In genomic region chrX:102154218-102154860, GRCh38 we compare ENCODE assay signal across 8 cellular contexts. TPM values are rescaled to one million over a fixed set of nuclear protein-coding genes. Genes with fewer than 3 reads are reported as not detected.
A peak's percentile ranks its signal among the peaks of the same experiment; 100 is the strongest.
DNase-seq lines count a peak whose midpoint lies in the region; ATAC-seq and TF ChIP-seq lines count a peak whose summit lies in the region.

No MANE protein-coding gene starts in this region.

- H3K9me3 Mint-ChIP-seq in activated naive CD8-positive, alpha-beta T cell (ENCODE audit: low read depth): no peaks in the 10 kb centered on the region
- peaks cover 6% of the 10 kb centered on the region for H3K9me3 Mint-ChIP-seq in nephron
- H3K9me3 Mint-ChIP-seq in MCF 10A (ENCODE audit: unreplicated experiment): no peaks in the 10 kb centered on the region

- H3K4me3 ChIP-seq in KMS-11 (IDR thresholded peaks at IDR 0.05; ENCODE audit: insufficient read depth, low read depth, low read length): no peak overlapping the region

- H3K36me3 ChIP-seq in KMS-11 (ENCODE audit: insufficient read depth): no peaks in the 10 kb centered on the region

- peak; percentile 8 for DNase-seq in DMS79 (lab: John Stamatoyannopoulos, UW)
- DNase-seq in DMS153 treated with DMSO at 0.1 percent for 48 hours (lab: John Stamatoyannopoulos, UW; ENCODE audit: unreplicated experiment): no peak
- DNase-seq in MCF 10A (ENCODE audit: unreplicated experiment): no peak

- CTCF ChIA-PET in MCF 10A (lab: Yijun Ruan, JAX): interaction anchor here (1.0 kb wide), 1 partner anchor 10 kb away, joined by 3 read pairs; no protein-coding TSS in a partner anchor

- BruUV-seq in MCF 10A (replicated peaks; lab: Mats Ljungman, UMichigan): no TSS peak

- H2AFZ ChIP-seq in KMS-11 (ENCODE audit: low read depth): peak overlapping the region; percentile 91

- ATAC-seq in HG03571 (IDR thresholded peaks at IDR 0.05; ENCODE audit: unreplicated experiment): no peak
- no peak for ATAC-seq in GM19467 (IDR thresholded peaks at IDR 0.05; ENCODE audit: unreplicated experiment)

- no peaks in the 10 kb centered on the region for H3K27me3 Mint-ChIP-seq in activated naive CD8-positive, alpha-beta T cell
- H3K27me3 Mint-ChIP-seq in nephron (ENCODE audit: low read depth) (peaks cover 24% of the 10 kb centered on the region), MCF 10A (ENCODE audit: insufficient read depth, unreplicated experiment) (peaks cover 65% of the 10 kb centered on the region)

- no peaks in the 10 kb centered on the region for H3K36me3 Mint-ChIP-seq in activated naive CD8-positive, alpha-beta T cell
- H3K36me3 Mint-ChIP-seq in nephron (ENCODE audit: low read depth): no peaks in the 10 kb centered on the region
- peaks cover 5% of the 10 kb centered on the region for H3K36me3 Mint-ChIP-seq in MCF 10A (ENCODE audit: insufficient read depth, unreplicated experiment)

- peaks cover 10% of the 10 kb centered on the region for H3K4me1 Mint-ChIP-seq in activated naive CD8-positive, alpha-beta T cell (ENCODE audit: low read depth)
- H3K4me1 Mint-ChIP-seq in nephron: no peaks in the 10 kb centered on the region
- H3K4me1 Mint-ChIP-seq in MCF 10A (ENCODE audit: insufficient read depth, unreplicated experiment): no peaks in the 10 kb centered on the region

- peak overlapping the region; percentile 51; the same call in 1 of the 2 replicates for H3K27ac ChIP-seq in KMS-11

- H3K27me3 ChIP-seq in KMS-11 (ENCODE audit: insufficient read depth, low read depth): no peaks in the 10 kb centered on the region

- intact Hi-C loops in MCF 10A (cut with micrococcal nuclease): no loop called here

- H4K20me1 ChIP-seq in KMS-11 (ENCODE audit: insufficient read depth): no peaks in the 10 kb centered on the region

- peak overlapping the region; percentile 96 for H3K4me3 Mint-ChIP-seq in activated naive CD8-positive, alpha-beta T cell
- H3K4me3 Mint-ChIP-seq in nephron (peak overlapping the region; percentile 92 to 96 (median 94)), MCF 10A (ENCODE audit: unreplicated experiment) (no peak overlapping the region)

- peak; percentile 76 for TF ChIP-seq CTCF in KMS-11 (conservative IDR thresholded peaks at IDR 0.05; ENCODE audit: low read depth, low read length)
- TF ChIP-seq CTCF in nephron (IDR thresholded peaks at IDR 0.05; ENCODE audit: unreplicated experiment in 3 of 3): peak in 1 of 3 experiments; percentile 15
- TF ChIP-seq CTCF in MCF 10A (IDR thresholded peaks at IDR 0.05; ENCODE audit: unreplicated experiment): no peak

- H3K27ac Mint-ChIP-seq in activated naive CD8-positive, alpha-beta T cell: peak overlapping the region; percentile 62
- H3K27ac Mint-ChIP-seq in nephron (no peak overlapping the region), MCF 10A (ENCODE audit: low read depth, unreplicated experiment) (no peak overlapping the region)

- H3K9ac ChIP-seq in KMS-11: peak overlapping the region; percentile 64; the same call in 1 of the 2 replicates

- no peaks in the 10 kb centered on the region for H3K4me1 ChIP-seq in KMS-11 (ENCODE audit: low read depth, poor library complexity, severe bottlenecking)

- H3K79me2 ChIP-seq in KMS-11 (ENCODE audit: insufficient read depth, low read depth): no peaks in the 10 kb centered on the region

- H3K4me2 ChIP-seq in KMS-11: peak overlapping the region; percentile 91

- POLR2A ChIA-PET in MCF 10A (lab: Yijun Ruan, JAX): no interaction called here

RNA-seq across cellular contexts. Expression of gene BEX5, which starts 1.4 kb away (rescaled TPM):
- not detected in 2 replicates for total RNA-seq in MCF 10A (2022)

RNA-seq across cellular contexts. Expression of gene TCEAL6, which starts 12.1 kb away (rescaled TPM):
- not detected in 2 replicates for total RNA-seq in MCF 10A (2022)

RNA-seq across cellular contexts. Expression of gene TCEAL2, which starts 28.9 kb away (rescaled TPM):
- not detected in 2 replicates for total RNA-seq in MCF 10A (2022)
